In the genomic region with DNA sequence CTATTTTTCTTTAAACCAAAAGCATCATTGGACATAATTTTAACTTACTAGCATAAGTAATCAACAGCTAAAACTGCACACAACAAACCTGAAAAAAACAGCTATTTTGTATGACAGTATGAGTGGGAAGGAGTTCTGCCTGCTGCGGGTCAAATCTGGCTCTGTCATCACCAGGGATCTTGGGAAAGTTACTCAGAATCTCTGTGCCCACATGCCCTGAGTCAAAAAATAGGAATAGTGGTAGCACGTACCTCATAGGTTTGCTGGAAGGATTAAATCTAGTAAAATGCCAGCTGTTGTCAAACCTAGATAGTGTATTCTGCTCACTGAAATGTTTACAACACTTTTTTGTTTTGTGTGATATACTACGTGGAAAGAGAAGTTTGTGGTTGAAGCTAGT, we compare ENCODE assay signal across 8 cellular contexts. TPM values are rescaled to one million over a fixed set of nuclear protein-coding genes. Genes with fewer than 3 reads are reported as not detected.
DNase-seq lines count a peak whose midpoint lies in the region; ATAC-seq and TF ChIP-seq lines count a peak whose summit lies in the region.

No MANE protein-coding gene starts in this region.

- peaks cover 38% of the 10 kb centered on the region for H3K4me1 Mint-ChIP-seq in T-helper 17 cell

- H3K4me3 ChIP-seq in GM12865 (ENCODE audit: low read depth, low read length) (peak overlapping the region; percentile 67), fibroblast of villous mesenchyme (ENCODE audit: low read depth, low read length) (peak overlapping the region; percentile 93), sigmoid colon (peak overlapping the region; percentile 52 to 80 (median 77))

- WGBS in sigmoid colon, 2 donors, result 44 to 57% methylated on average over 3 of the region's 3 CpGs

- peaks cover 0 to 27% (median 12%) of the 10 kb centered on the region in 4 donors for H3K4me1 ChIP-seq in sigmoid colon

- TF ChIP-seq POLR2A in sigmoid colon (IDR thresholded peaks at IDR 0.05), result no peak

- no peak for TF ChIP-seq EP300 in sigmoid colon (IDR thresholded peaks at IDR 0.05)

- H3K4me3 Mint-ChIP-seq in T-helper 17 cell, result peak overlapping the region; percentile 96

- intact Hi-C loops in sigmoid colon (cut with DNase I) (loop anchor here (2.0 to 10.0 kb wide), 4 partner anchors 34 to 348 kb away; a partner anchor contains a TSS), posterior cingulate gyrus (cut with DNase I) (loop anchor here (2.0 kb wide), 1 partner anchor 34 kb away; a partner anchor contains a TSS)

- H3K36me3 Mint-ChIP-seq in T-helper 17 cell (ENCODE audit: low read depth), result peaks cover 5% of the 10 kb centered on the region

- H3K27ac Mint-ChIP-seq in T-helper 17 cell, result peak overlapping the region; percentile 98

- H3K9me3 ChIP-seq in T-helper 17 cell (ENCODE audit: control insufficient read depth, low read length, poor library complexity, severe bottlenecking) (no peaks in the 10 kb centered on the region), sigmoid colon (no peaks in the 10 kb centered on the region)

- H3K27me3 Mint-ChIP-seq in T-helper 17 cell, result no peaks in the 10 kb centered on the region

- H3K27me3 ChIP-seq in sigmoid colon, result no peaks in the 10 kb centered on the region

- no peak for ATAC-seq in T-helper 17 cell

- H3K36me3 ChIP-seq in sigmoid colon, result peaks cover 0 to 26% (median 0%) of the 10 kb centered on the region in 4 donors

- TF ChIP-seq CTCF in GM12865 (IDR thresholded peaks at IDR 0.05; ENCODE audit: insufficient read depth, low read depth, low read length, missing control alignments) (no peak), fibroblast of villous mesenchyme (IDR thresholded peaks at IDR 0.05; ENCODE audit: insufficient read depth, low read depth, low read length) (no peak), sigmoid colon (IDR thresholded peaks at IDR 0.05) (no peak)

- H3K27ac ChIP-seq in sigmoid colon, result peak overlapping the region; percentile 79 to 93 (median 91)

- DNase-seq in GM12865 (ENCODE audit: low read depth), result no peak
- no peak for DNase-seq in T-helper 17 cell
- DNase-seq in fibroblast of villous mesenchyme (ENCODE audit: low read depth), result peak; percentile 42
- DNase-seq in sigmoid colon, result no peak
- DNase-seq in stimulated activated CD4-positive, alpha-beta T cell treated with anti-CD3 and anti-CD28 coated beads, Interleukin-2, amount 100 ng/mL, for 48 hours, result no peak
- DNase-seq in NCI-H748 (lab: John Stamatoyannopoulos, UW; ENCODE audit: unreplicated experiment), result no peak
- DNase-seq in posterior cingulate gyrus, result no peak
- no peak for DNase-seq in cerebellar cortex (ENCODE audit: low spot score)

RNA-seq across cellular contexts. Expression of a gene that starts 1.1 kb away (rescaled TPM):
- 10 to 100 TPM; 21.5 to 32.8 TPM for total RNA-seq in T-helper 17 cell
- 24.5 and 38.4 TPM in 2 replicates for total RNA-seq in fibroblast of villous mesenchyme
- 10 to 100 TPM; 14.0 to 29.3 (median 27.0) TPM for total RNA-seq in sigmoid colon
- polyA plus RNA-seq in sigmoid colon, result 10 to 100 TPM in 1 of 3 donors, 1 to 10 TPM in 2; 7.8 to 11.9 (median 9.2) TPM

RNA-seq across cellular contexts. Expression of a gene that starts 33.9 kb away (rescaled TPM):
- total RNA-seq in T-helper 17 cell (10 to 100 TPM; 74.3 to 81.2 TPM), fibroblast of villous mesenchyme (53.1 and 61.3 TPM in 2 replicates), sigmoid colon (10 to 100 TPM; 60.0 to 96.0 (median 86.0) TPM)
- 10 to 100 TPM; 21.5 to 43.0 (median 31.8) TPM for polyA plus RNA-seq in sigmoid colon

RNA-seq across cellular contexts. Expression of a gene that starts 44.7 kb away (rescaled TPM):
- total RNA-seq in T-helper 17 cell, result not detected
- not detected in 2 replicates for total RNA-seq in fibroblast of villous mesenchyme
- total RNA-seq in sigmoid colon, result not detected
- polyA plus RNA-seq in sigmoid colon, result under 1 TPM in 1 of 3 donors, not detected in 2; 0.10 TPM
